Comparison of ENCODE assay signal across 11 cellular contexts in the genomic region with DNA sequence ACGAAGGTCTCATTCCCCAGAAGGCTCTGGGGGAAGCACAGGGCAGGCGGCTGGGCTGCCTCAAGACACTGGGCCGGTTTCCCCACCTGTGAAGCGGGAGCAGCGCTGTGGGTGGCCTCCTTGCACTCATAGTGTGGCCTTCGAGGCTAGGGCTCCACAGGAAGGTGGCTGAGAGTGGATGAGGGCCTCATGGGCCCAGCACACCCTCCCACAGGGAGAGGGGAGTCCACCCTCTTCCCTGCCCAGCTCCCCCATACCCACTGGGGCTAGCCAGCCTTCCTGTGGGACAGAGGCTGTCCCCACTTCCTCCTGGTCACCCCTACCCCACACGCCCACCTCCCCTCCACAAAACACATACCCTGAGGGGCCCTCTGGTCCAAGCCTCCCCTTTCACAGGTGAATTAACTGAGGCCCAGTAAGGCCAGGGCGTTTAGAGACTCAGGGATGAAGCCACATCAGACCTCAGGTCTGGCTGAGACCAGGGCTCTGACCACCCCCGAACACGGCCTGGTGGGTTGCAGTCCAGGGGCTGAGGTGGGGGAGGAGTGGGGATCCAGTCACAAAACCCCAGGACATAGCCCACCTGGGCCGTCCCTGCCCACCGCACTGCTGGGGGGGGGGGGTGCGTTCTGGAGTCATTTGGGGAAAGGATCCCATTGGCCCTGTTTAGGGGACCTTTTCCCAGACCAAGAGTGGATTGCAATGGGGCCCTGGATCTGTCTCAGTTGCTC. TPM values are rescaled to one million over a fixed set of nuclear protein-coding genes. Genes with fewer than 3 reads are reported as not detected.
DNase-seq lines count a peak whose midpoint lies in the region; ATAC-seq and TF ChIP-seq lines count a peak whose summit lies in the region.
"Had no signal": no experiment of that assay in that cellular context is flagged by ENCODE, and none has a peak within 500 bp of the region (broad histone marks: within the 10 kb centered on the region; RNA-seq: fewer than 3 reads in every experiment).

No MANE protein-coding gene starts in this region.

- ATAC-seq in stimulated activated naive CD8-positive, alpha-beta T cell treated with anti-CD3 and anti-CD28 coated beads, Interleukin-15, Interleukin-2, amounts not matched to agents 100 U/mL and 50 U/mL, for 24 hours = no peak
- ATAC-seq in aorta (ENCODE audit: low FRiP score) = peak; percentile 3

- H3K4me3 ChIP-seq in muscle layer of duodenum (ENCODE audit: low read depth in 1 of 2, low read length in 2 of 2) (peak overlapping the region; percentile 39 to 54), aorta (ENCODE audit: low read length in 2 of 2) (no peak overlapping the region)

- intact Hi-C loops in aorta (cut with DNase I) = no loop called here

- H3K27ac Mint-ChIP-seq in stimulated activated naive CD8-positive, alpha-beta T cell treated with anti-CD3 and anti-CD28 coated beads, Interleukin-15, Interleukin-2, amounts not matched to agents 100 ng/mL and 50 ng/mL, for 24 hours = no peak overlapping the region
- no peak overlapping the region for H3K27ac Mint-ChIP-seq in chondrocyte (ENCODE audit: unreplicated experiment)

- H3K36me3 Mint-ChIP-seq in stimulated activated naive CD8-positive, alpha-beta T cell treated with anti-CD3 and anti-CD28 coated beads, Interleukin-15, Interleukin-2, amounts not matched to agents 100 ng/mL and 50 ng/mL, for 24 hours (ENCODE audit: low read depth) = no peaks in the 10 kb centered on the region
- H3K36me3 Mint-ChIP-seq in chondrocyte (ENCODE audit: low read depth) = no peaks in the 10 kb centered on the region

- H3K4me1 ChIP-seq in muscle layer of duodenum (ENCODE audit: control insufficient read depth in 1 of 2, insufficient read depth in 2 of 2, low read length in 2 of 2) (peaks cover 0 to 10% of the 10 kb centered on the region in 2 donors), aorta (ENCODE audit: control insufficient read depth in 1 of 2, insufficient read depth in 2 of 2, low read length in 2 of 2) (no peaks in the 10 kb centered on the region)

- DNase-seq in stimulated activated naive CD8-positive, alpha-beta T cell treated with anti-CD3 and anti-CD28 coated beads, Interleukin-15, Interleukin-2, amounts not matched to agents 100 U/mL and 50 U/mL, for 24 hours = no peak
- DNase-seq in chondrocyte (ENCODE audit: low spot score) = peak; percentile 83
- peak in 1 of 2 donors; percentile 40 for DNase-seq in aorta
- no peak for DNase-seq in DMS53 treated with DMSO at 0.1 percent for 48 hours (lab: John Stamatoyannopoulos, UW; ENCODE audit: unreplicated experiment)
- no peak for DNase-seq in stimulated activated CD4-positive, alpha-beta T cell treated with anti-CD3 and anti-CD28 coated beads, Interleukin-4, amount 100 ng/mL, for 24 hours
- DNase-seq in SW480 (ENCODE audit: low spot score) = no peak
- DNase-seq: activated CD4-positive, alpha-beta T cell treated with anti-CD3 and anti-CD28 coated beads, Interleukin-2, amount 50 U/mL, for 1 hour had no signal

- H3K36me3 ChIP-seq in muscle layer of duodenum (ENCODE audit: control insufficient read depth in 1 of 2, insufficient read depth in 2 of 2, low read length in 2 of 2) (no peaks in the 10 kb centered on the region), aorta (ENCODE audit: control insufficient read depth in 1 of 2, insufficient read depth in 2 of 2, low read length in 1 of 2) (no peaks in the 10 kb centered on the region)

- 80 to 86% methylated on average over 13 of the region's 13 CpGs for WGBS in aorta, 2 donors

- H3K9me3 Mint-ChIP-seq in stimulated activated naive CD8-positive, alpha-beta T cell treated with anti-CD3 and anti-CD28 coated beads, Interleukin-15, Interleukin-2, amounts not matched to agents 100 ng/mL and 50 ng/mL, for 24 hours = peaks cover 4% of the 10 kb centered on the region
- peaks cover 8% of the 10 kb centered on the region for H3K9me3 Mint-ChIP-seq in chondrocyte (ENCODE audit: low read depth)
- H3K9me3 Mint-ChIP-seq: neural crest cell had no signal

- TF ChIP-seq CTCF in chondrocyte (IDR thresholded peaks at IDR 0.05) = no peak

- peaks cover 4% of the 10 kb centered on the region for H3K4me1 Mint-ChIP-seq in stimulated activated naive CD8-positive, alpha-beta T cell treated with anti-CD3 and anti-CD28 coated beads, Interleukin-15, Interleukin-2, amounts not matched to agents 100 ng/mL and 50 ng/mL, for 24 hours (ENCODE audit: low read depth)
- peaks cover 52% of the 10 kb centered on the region for H3K4me1 Mint-ChIP-seq in chondrocyte (ENCODE audit: low read depth)

- H3K9me3 ChIP-seq in muscle layer of duodenum (ENCODE audit: control insufficient read depth in 1 of 2, low read length in 2 of 2) (peaks cover 3 to 7% of the 10 kb centered on the region in 2 donors), aorta (ENCODE audit: control insufficient read depth, low read length) (peaks cover 6% of the 10 kb centered on the region)

- H3K4me3 Mint-ChIP-seq in stimulated activated naive CD8-positive, alpha-beta T cell treated with anti-CD3 and anti-CD28 coated beads, Interleukin-15, Interleukin-2, amounts not matched to agents 100 ng/mL and 50 ng/mL, for 24 hours = peak overlapping the region; percentile 61
- H3K4me3 Mint-ChIP-seq in chondrocyte (ENCODE audit: unreplicated experiment) = peak overlapping the region; percentile 71
- H3K4me3 Mint-ChIP-seq: neural crest cell had no signal

- H3K27me3 Mint-ChIP-seq in stimulated activated naive CD8-positive, alpha-beta T cell treated with anti-CD3 and anti-CD28 coated beads, Interleukin-15, Interleukin-2, amounts not matched to agents 100 ng/mL and 50 ng/mL, for 24 hours = peaks cover 36% of the 10 kb centered on the region
- H3K27me3 Mint-ChIP-seq in chondrocyte (ENCODE audit: low read depth) = no peaks in the 10 kb centered on the region

- H3K27me3 ChIP-seq in muscle layer of duodenum (ENCODE audit: low read depth, low read length) (peaks cover 4% of the 10 kb centered on the region), aorta (ENCODE audit: control insufficient read depth in 1 of 2, insufficient read depth in 2 of 2, low read length in 1 of 2) (no peaks in the 10 kb centered on the region)

- H3K27ac ChIP-seq in muscle layer of duodenum (ENCODE audit: low read length) (no peak overlapping the region), aorta (ENCODE audit: low read depth in 1 of 2, low read length in 2 of 2) (no peak overlapping the region)

RNA-seq across cellular contexts. Expression of gene ANPEP, which starts 1.1 kb away (rescaled TPM):
- 46.5 to 64.9 TPM (median 48.1 TPM) in 3 replicates for total RNA-seq in chondrocyte
- 10 to 100 TPM; 21.4 to 30.7 TPM for total RNA-seq in aorta
- 100 to 1,000 TPM in 1 of 2 donors, 1 to 10 TPM in 1; 4.2 to 225 TPM for polyA plus RNA-seq in aorta

RNA-seq across cellular contexts. Expression of gene MESP2, which starts 37.4 kb away (rescaled TPM):
- total RNA-seq in chondrocyte (0.25 to 0.51 TPM (median 0.36 TPM) in 3 replicates), aorta (not detected)
- 1 to 10 TPM in 1 of 2 donors, not detected in 1; 3.0 TPM for polyA plus RNA-seq in aorta
- total RNA-seq: NCI-H460 had no signal

Comparison
In these comparisons a context has a peak if more than half of its experiments do, and no peak if none do; other contexts are left out.
1. H3K4me3 ChIP-seq: peak in muscle layer of duodenum (2 of 2); none in aorta (0 of 2).